13 cellular contexts compared by ENCODE assay signal in the genomic region with DNA sequence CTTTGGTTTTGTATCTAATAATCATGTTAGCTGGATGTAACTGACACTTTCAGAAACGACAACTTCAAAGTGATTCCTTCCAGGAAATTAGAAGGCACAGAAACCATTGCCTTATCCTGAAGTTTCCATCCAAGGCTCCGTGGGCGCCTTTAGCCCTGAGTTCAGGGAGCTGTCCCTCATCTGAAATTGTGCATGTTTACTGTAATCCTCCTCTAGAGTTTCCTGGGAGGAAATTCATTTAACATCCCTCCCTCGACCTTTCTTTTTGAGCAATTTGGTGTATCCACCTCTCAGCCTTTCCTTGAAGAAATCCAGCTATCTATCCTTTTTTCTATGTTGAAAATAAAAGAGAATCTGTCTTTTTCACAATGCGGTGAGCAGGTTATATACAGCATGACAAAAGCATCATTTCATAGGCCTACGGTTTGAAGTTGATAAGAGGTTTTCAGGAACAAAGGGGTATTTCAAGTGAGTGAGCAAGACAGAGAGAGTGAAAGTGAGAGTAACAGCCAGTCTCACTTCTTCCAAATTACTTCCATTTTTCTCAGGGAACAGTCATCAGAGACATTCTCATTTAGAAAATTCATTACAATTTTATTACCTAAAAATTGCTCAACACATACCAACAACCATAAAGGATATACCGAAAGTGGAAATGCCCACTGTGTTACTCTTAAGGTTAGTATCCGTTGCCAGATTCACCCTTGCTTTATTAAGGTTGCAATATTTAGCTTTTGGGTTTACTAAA.
DNase-seq lines count a peak whose midpoint lies in the region; ATAC-seq and TF ChIP-seq lines count a peak whose summit lies in the region.
"Had no signal": no experiment of that assay in that cellular context is flagged by ENCODE, and none has a peak within 500 bp of the region (broad histone marks: within the 10 kb centered on the region; RNA-seq: fewer than 3 reads in every experiment).

No MANE protein-coding gene starts in this region.

- H3K27ac Mint-ChIP-seq in WTC11 = no peak overlapping the region
- H3K27ac Mint-ChIP-seq: CD4-positive, CD25-positive, alpha-beta regulatory T cell had no signal

- H3K27me3 Mint-ChIP-seq in WTC11 (ENCODE audit: low read depth) = no peaks in the 10 kb centered on the region
- H3K27me3 Mint-ChIP-seq: CD4-positive, CD25-positive, alpha-beta regulatory T cell had no signal

- CTCF ChIA-PET in WTC11 (lab: Charles Lee) = interaction anchor here (1.7 kb wide), 1 partner anchor 18 kb away, joined by 5 read pairs; no protein-coding TSS in a partner anchor

- intact Hi-C loops in tibial artery (cut with DNase I; ENCODE audit: low total_unique reads) = loop anchor here (10.0 kb wide), 1 partner anchor 401 kb away; no protein-coding TSS in a partner anchor
- intact Hi-C loops in psoas muscle (cut with DNase I) = no loop called here

- H3K4me3 ChIP-seq in brain microvascular endothelial cell (ENCODE audit: low read depth, low read length) = no peak overlapping the region
- no peak overlapping the region for H3K4me3 ChIP-seq in tibial artery
- no peak overlapping the region for H3K4me3 ChIP-seq in psoas muscle

- H3K36me3 Mint-ChIP-seq in WTC11 = no peaks in the 10 kb centered on the region
- H3K36me3 Mint-ChIP-seq: CD4-positive, CD25-positive, alpha-beta regulatory T cell had no signal

- H3K9me3 ChIP-seq in tibial artery = no peaks in the 10 kb centered on the region
- H3K9me3 ChIP-seq in psoas muscle = no peaks in the 10 kb centered on the region

- H3K27me3 ChIP-seq in brain microvascular endothelial cell (replicated peaks) (no peaks in the 10 kb centered on the region), tibial artery (no peaks in the 10 kb centered on the region), psoas muscle (ENCODE audit: insufficient read depth in 3 of 3, low read length in 2 of 3) (no peaks in the 10 kb centered on the region)

- H3K36me3 ChIP-seq in brain microvascular endothelial cell (replicated peaks) (no peaks in the 10 kb centered on the region), tibial artery (no peaks in the 10 kb centered on the region), psoas muscle (ENCODE audit: insufficient read depth in 1 of 2, low read depth in 1 of 2) (no peaks in the 10 kb centered on the region)

- H3K4me3 Mint-ChIP-seq in WTC11 = no peak overlapping the region
- H3K4me3 Mint-ChIP-seq: CD4-positive, CD25-positive, alpha-beta regulatory T cell had no signal

- H3K9me3 Mint-ChIP-seq in WTC11 = no peaks in the 10 kb centered on the region

- peaks cover 6% of the 10 kb centered on the region for H3K4me1 Mint-ChIP-seq in WTC11
- H3K4me1 Mint-ChIP-seq: CD4-positive, CD25-positive, alpha-beta regulatory T cell had no signal

- TF ChIP-seq CTCF in brain microvascular endothelial cell (IDR thresholded peaks at IDR 0.05; ENCODE audit: low read depth, low read length, missing control alignments) (no peak), WTC11 (IDR thresholded peaks at IDR 0.05) (no peak), tibial artery (IDR thresholded peaks at IDR 0.05) (no peak), psoas muscle (IDR thresholded peaks at IDR 0.05) (no peak)

- peaks cover 0 to 53% (median 32%) of the 10 kb centered on the region in 4 donors for H3K4me1 ChIP-seq in tibial artery
- H3K4me1 ChIP-seq in psoas muscle = no peaks in the 10 kb centered on the region

- 78 to 84% (median 81%) methylated on average over 8 of the region's 8 CpGs for WGBS in psoas muscle, 3 donors

- POLR2A ChIA-PET in WTC11 (lab: Charles Lee) = no interaction called here

- H3K27ac ChIP-seq in brain microvascular endothelial cell (no peak overlapping the region), tibial artery (peak overlapping the region in 1 of 2 donors; percentile 4), psoas muscle (no peak overlapping the region)

- peak; percentile 97 for DNase-seq in SIG-M5 treated with dmso at 0.1 percent for 504 hours (lab: John Stamatoyannopoulos, UW; ENCODE audit: unreplicated experiment)
- DNase-seq in brain microvascular endothelial cell = no peak
- no peak for DNase-seq in WTC11 (ENCODE audit: low spot score)
- no peak for DNase-seq in tibial artery
- DNase-seq in psoas muscle = no peak
- DNase-seq: activated effector memory CD4-positive, alpha-beta T cell treated with Interleukin-2 at 50 U/mL for 16 hours; CD4-positive, CD25-positive, alpha-beta regulatory T cell; glutamatergic neuron; NCI-H446 treated with DMSO at 0.1 percent for 48 hours; stimulated activated CD8-positive, alpha-beta memory T cell treated with anti-CD3 and anti-CD28 coated beads, Interleukin-4, amount 100 ng/mL, for 48 hours had no signal

- in situ Hi-C loops in brain microvascular endothelial cell (cut with HindIII; ENCODE audit: low pct_ligation_motif_present, low sequenced_read_pairs) = no loop called here

- ATAC-seq in GM18502 (IDR thresholded peaks at IDR 0.05; ENCODE audit: poor library complexity, unreplicated experiment) = peak; percentile 86
- ATAC-seq in GM21367 (IDR thresholded peaks at IDR 0.05; ENCODE audit: unreplicated experiment) = peak; percentile 82
- peak; percentile 86 for ATAC-seq in HG03103 (IDR thresholded peaks at IDR 0.05; ENCODE audit: low read depth, unreplicated experiment)
- no peak for ATAC-seq in WTC11
- ATAC-seq in psoas muscle = no peak

TF ChIP-seq in WTC11, 78 proteins besides CTCF, POLR2A, EP300 and RAD21:
- no peak for TF ChIP-seq JAZF1 (CRISPR knock-in tag; IDR thresholded peaks at IDR 0.05)
- no peak for TF ChIP-seq GABPB1 (CRISPR knock-in tag; IDR thresholded peaks at IDR 0.05)

Comparison
In these comparisons a context has a peak if more than half of its experiments do, and no peak if none do; other contexts are left out.
1. ATAC-seq: peak in GM18502 (single experiment), GM21367 (single experiment) and HG03103 (single experiment); none in WTC11 (single experiment) and psoas muscle (0 of 4).